1 cellular context compared by ENCODE assay signal in the genomic region with DNA sequence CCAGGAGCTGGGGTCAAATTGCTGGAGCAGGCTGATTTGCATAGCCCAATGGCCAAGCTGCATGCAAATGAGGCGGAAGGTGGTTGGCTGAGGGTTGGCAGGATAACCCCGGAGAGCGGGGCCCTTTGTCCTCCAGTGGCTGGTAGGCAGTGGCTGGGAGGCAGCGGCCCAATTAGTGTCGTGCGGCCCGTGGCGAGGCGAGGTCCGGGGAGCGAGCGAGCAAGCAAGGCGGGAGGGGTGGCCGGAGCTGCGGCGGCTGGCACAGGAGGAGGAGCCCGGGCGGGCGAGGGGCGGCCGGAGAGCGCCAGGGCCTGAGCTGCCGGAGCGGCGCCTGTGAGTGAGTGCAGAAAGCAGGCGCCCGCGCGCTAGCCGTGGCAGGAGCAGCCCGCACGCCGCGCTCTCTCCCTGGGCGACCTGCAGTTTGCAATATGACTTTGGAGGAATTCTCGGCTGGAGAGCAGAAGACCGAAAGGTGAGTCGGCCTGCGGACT.
TF ChIP-seq lines count a peak whose summit lies in the region.

A gene with protein sequence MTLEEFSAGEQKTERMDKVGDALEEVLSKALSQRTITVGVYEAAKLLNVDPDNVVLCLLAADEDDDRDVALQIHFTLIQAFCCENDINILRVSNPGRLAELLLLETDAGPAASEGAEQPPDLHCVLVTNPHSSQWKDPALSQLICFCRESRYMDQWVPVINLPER (plus strand): TSS at position 135 of the 491 bp plus-strand sequence. CDS start 294 bp downstream, at position 429.

TF ChIP-seq in K562, 482 proteins besides CTCF, POLR2A, EP300 and RAD21 (continued from another document):
- TF ChIP-seq ARID3B (CRISPR knock-in tag; IDR thresholded peaks at IDR 0.05; ENCODE audit: borderline replicate concordance), result no peak
- TF ChIP-seq ZNF347 (CRISPR knock-in tag; IDR thresholded peaks at IDR 0.05; ENCODE audit: low read depth), result no peak
- TF ChIP-seq, protein P1, sequence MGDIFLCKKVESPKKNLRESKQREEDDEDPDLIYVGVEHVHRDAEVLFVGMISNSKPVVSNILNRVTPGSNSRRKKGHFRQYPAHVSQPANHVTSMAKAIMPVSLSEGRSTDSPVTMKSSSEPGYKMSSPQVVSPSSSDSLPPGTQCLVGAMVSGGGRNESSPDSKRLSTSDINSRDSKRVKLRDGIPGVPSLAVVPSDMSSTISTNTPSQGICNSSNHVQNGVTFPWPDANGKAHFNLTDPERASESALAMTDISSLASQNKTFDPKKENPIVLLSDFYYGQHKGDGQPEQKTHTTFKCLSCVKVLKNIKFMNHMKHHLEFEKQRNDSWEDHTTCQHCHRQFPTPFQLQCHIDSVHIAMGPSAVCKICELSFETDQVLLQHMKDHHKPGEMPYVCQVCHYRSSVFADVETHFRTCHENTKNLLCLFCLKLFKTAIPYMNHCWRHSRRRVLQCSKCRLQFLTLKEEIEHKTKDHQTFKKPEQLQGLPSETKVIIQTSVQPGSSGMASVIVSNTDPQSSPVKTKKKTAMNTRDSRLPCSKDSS (IDR thresholded peaks at IDR 0.05; ENCODE audit: low read depth, partially characterized antibody), result no peak
- 0 out of 2 replicates have a peak, but pooled peaks have one; percentile 21 for TF ChIP-seq TARDBP (IDR thresholded peaks at IDR 0.05)
- 0 out of 2 replicates have a peak, but pooled peaks have one; percentile 8 for TF ChIP-seq ELF1 (tag; IDR thresholded peaks at IDR 0.05)
- TF ChIP-seq GABPB2 (CRISPR knock-in tag; conservative IDR thresholded peaks at IDR 0.05), result no peak
- TF ChIP-seq RFX1 (IDR thresholded peaks at IDR 0.05), result no peak
- TF ChIP-seq HDAC2 (IDR thresholded peaks at IDR 0.05), result no peak
- TF ChIP-seq HMG20B (CRISPR knock-in tag; IDR thresholded peaks at IDR 0.05), result no peak
- no peak for TF ChIP-seq SNAPC5 (CRISPR knock-in tag; IDR thresholded peaks at IDR 0.05)
- TF ChIP-seq NCOA6 (IDR thresholded peaks at IDR 0.05), result no peak
- TF ChIP-seq NFIC (IDR thresholded peaks at IDR 0.05), result peak; percentile 75
- no peak for TF ChIP-seq ZKSCAN8 (CRISPR knock-in tag; IDR thresholded peaks at IDR 0.05)
- TF ChIP-seq, protein P2, sequence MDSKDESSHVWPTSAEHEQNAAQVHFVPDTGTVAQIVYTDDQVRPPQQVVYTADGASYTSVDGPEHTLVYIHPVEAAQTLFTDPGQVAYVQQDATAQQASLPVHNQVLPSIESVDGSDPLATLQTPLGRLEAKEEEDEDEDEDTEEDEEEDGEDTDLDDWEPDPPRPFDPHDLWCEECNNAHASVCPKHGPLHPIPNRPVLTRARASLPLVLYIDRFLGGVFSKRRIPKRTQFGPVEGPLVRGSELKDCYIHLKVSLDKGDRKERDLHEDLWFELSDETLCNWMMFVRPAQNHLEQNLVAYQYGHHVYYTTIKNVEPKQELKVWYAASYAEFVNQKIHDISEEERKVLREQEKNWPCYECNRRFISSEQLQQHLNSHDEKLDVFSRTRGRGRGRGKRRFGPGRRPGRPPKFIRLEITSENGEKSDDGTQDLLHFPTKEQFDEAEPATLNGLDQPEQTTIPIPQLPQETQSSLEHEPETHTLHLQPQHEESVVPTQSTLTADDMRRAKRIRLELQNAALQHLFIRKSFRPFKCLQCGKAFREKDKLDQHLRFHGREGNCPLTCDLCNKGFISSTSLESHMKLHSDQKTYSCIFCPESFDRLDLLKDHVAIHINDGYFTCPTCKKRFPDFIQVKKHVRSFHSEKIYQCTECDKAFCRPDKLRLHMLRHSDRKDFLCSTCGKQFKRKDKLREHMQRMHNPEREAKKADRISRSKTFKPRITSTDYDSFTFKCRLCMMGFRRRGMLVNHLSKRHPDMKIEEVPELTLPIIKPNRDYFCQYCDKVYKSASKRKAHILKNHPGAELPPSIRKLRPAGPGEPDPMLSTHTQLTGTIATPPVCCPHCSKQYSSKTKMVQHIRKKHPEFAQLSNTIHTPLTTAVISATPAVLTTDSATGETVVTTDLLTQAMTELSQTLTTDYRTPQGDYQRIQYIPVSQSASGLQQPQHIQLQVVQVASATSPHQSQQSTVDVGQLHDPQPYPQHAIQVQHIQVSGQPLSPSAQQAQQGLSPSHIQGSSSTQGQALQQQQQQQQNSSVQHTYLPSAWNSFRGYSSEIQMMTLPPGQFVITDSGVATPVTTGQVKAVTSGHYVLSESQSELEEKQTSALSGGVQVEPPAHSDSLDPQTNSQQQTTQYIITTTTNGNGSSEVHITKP (IDR thresholded peaks at IDR 0.05; ENCODE audit: partially characterized antibody), result no peak
- TF ChIP-seq NFIX (CRISPR knock-in tag; IDR thresholded peaks at IDR 0.05; ENCODE audit: low read depth), result no peak
- TF ChIP-seq, protein P3, sequence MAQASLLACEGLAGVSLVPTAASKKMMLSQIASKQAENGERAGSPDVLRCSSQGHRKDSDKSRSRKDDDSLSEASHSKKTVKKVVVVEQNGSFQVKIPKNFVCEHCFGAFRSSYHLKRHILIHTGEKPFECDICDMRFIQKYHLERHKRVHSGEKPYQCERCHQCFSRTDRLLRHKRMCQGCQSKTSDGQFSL (CRISPR knock-in tag; IDR thresholded peaks at IDR 0.05), result peak; percentile 63; the same call in 1 of the 2 replicates
- TF ChIP-seq, protein P3 (tag; IDR thresholded peaks at IDR 0.05), result no peak
- TF ChIP-seq CEBPG (CRISPR knock-in tag; IDR thresholded peaks at IDR 0.05), result no peak
- no peak for TF ChIP-seq CEBPG (tag; conservative IDR thresholded peaks at IDR 0.05 in 1 of 2, IDR thresholded peaks at IDR 0.05 in 1 of 2)
- TF ChIP-seq RHOXF2B (CRISPR knock-in tag; conservative IDR thresholded peaks at IDR 0.05), result 0 out of 2 replicates have a peak, but pooled peaks have one; percentile 71
- TF ChIP-seq CAMTA2 (CRISPR knock-in tag; conservative IDR thresholded peaks at IDR 0.05), result no peak
- no peak for TF ChIP-seq ZNF146 (CRISPR knock-in tag; IDR thresholded peaks at IDR 0.05; ENCODE audit: unreplicated experiment)
- TF ChIP-seq RFX7 (CRISPR knock-in tag; IDR thresholded peaks at IDR 0.05), result no peak
- TF ChIP-seq ZC3H8 (IDR thresholded peaks at IDR 0.05), result no peak
- TF ChIP-seq ZNF696 (CRISPR knock-in tag; conservative IDR thresholded peaks at IDR 0.05), result no peak
- no peak for TF ChIP-seq BRD4 (IDR thresholded peaks at IDR 0.05)
- no peak for TF ChIP-seq ZNF57 (CRISPR knock-in tag; IDR thresholded peaks at IDR 0.05)
- peak; percentile 95 for TF ChIP-seq XRCC5 (IDR thresholded peaks at IDR 0.05; ENCODE audit: low read depth, low read length)
- TF ChIP-seq KDM1A (IDR thresholded peaks at IDR 0.05), result no peak
- peak; percentile 64 for TF ChIP-seq RBBP5 (IDR thresholded peaks at IDR 0.05; ENCODE audit: borderline replicate concordance, insufficient read depth, low read length, poor library complexity, severe bottlenecking)
- no peak for TF ChIP-seq ZNF668 (CRISPR knock-in tag; IDR thresholded peaks at IDR 0.05)
- TF ChIP-seq, protein P4, sequence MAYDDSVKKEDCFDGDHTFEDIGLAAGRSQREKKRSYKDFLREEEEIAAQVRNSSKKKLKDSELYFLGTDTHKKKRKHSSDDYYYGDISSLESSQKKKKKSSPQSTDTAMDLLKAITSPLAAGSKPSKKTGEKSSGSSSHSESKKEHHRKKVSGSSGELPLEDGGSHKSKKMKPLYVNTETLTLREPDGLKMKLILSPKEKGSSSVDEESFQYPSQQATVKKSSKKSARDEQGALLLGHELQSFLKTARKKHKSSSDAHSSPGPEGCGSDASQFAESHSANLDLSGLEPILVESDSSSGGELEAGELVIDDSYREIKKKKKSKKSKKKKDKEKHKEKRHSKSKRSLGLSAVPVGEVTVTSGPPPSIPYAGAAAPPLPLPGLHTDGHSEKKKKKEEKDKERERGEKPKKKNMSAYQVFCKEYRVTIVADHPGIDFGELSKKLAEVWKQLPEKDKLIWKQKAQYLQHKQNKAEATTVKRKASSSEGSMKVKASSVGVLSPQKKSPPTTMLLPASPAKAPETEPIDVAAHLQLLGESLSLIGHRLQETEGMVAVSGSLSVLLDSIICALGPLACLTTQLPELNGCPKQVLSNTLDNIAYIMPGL (CRISPR knock-in tag; IDR thresholded peaks at IDR 0.05), result no peak
- no peak for TF ChIP-seq IRF9 (tag; IDR thresholded peaks at IDR 0.05)
- peak; percentile 98 for TF ChIP-seq POLR2H (tag; IDR thresholded peaks at IDR 0.05; ENCODE audit: low read depth)
- no peak for TF ChIP-seq SMAD3 (CRISPR knock-in tag; conservative IDR thresholded peaks at IDR 0.05)
- no peak for TF ChIP-seq HSF4 (CRISPR knock-in tag; IDR thresholded peaks at IDR 0.05; ENCODE audit: borderline replicate concordance)
- TF ChIP-seq, protein P5, sequence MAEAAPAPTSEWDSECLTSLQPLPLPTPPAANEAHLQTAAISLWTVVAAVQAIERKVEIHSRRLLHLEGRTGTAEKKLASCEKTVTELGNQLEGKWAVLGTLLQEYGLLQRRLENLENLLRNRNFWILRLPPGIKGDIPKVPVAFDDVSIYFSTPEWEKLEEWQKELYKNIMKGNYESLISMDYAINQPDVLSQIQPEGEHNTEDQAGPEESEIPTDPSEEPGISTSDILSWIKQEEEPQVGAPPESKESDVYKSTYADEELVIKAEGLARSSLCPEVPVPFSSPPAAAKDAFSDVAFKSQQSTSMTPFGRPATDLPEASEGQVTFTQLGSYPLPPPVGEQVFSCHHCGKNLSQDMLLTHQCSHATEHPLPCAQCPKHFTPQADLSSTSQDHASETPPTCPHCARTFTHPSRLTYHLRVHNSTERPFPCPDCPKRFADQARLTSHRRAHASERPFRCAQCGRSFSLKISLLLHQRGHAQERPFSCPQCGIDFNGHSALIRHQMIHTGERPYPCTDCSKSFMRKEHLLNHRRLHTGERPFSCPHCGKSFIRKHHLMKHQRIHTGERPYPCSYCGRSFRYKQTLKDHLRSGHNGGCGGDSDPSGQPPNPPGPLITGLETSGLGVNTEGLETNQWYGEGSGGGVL (CRISPR knock-in tag; IDR thresholded peaks at IDR 0.05), result no peak
- no peak for TF ChIP-seq MAFF (IDR thresholded peaks at IDR 0.05; ENCODE audit: low read length)
- TF ChIP-seq ZNF224 (CRISPR knock-in tag; IDR thresholded peaks at IDR 0.05), result 0 out of 2 replicates have a peak, but pooled peaks have one; percentile 23
